In genomic region chr2:62194558-62195420, GRCh38 we compare ENCODE assay signal across 1 cellular context.
TF ChIP-seq lines count a peak whose summit lies in the region.

No MANE protein-coding gene starts in this region.

TF ChIP-seq in HepG2, 621 proteins besides CTCF, POLR2A, EP300 and RAD21 (continued from another document and continues in another):
- TF ChIP-seq UBTF (CRISPR knock-in tag; IDR thresholded peaks at IDR 0.05) (peak; percentile 38; the same call in 1 of the 2 replicates), ZSCAN30 (CRISPR knock-in tag; IDR thresholded peaks at IDR 0.05) (no peak), HDAC1 (CRISPR knock-in tag; IDR thresholded peaks at IDR 0.05) (peak; percentile 92), MXD1 (CRISPR knock-in tag; IDR thresholded peaks at IDR 0.05) (peak; percentile 68; the same call in 1 of the 2 replicates), KLF9 (CRISPR knock-in tag; IDR thresholded peaks at IDR 0.05; ENCODE audit: low read depth) (0 out of 2 replicates have a peak, but pooled peaks have one; percentile 50), E2F1 (CRISPR knock-in tag; IDR thresholded peaks at IDR 0.05) (no peak), ZNF225 (CRISPR knock-in tag; IDR thresholded peaks at IDR 0.05) (peak; percentile 17; the same call in 1 of the 2 replicates), ZSCAN12 (CRISPR knock-in tag; IDR thresholded peaks at IDR 0.05) (0 out of 2 replicates have a peak, but pooled peaks have one; percentile 36), SRSF4 (IDR thresholded peaks at IDR 0.05; ENCODE audit: low read depth, low read length, poor library complexity, severe bottlenecking) (no peak), GPBP1L1 (CRISPR knock-in tag; IDR thresholded peaks at IDR 0.05) (no peak), HIC2 (CRISPR knock-in tag; IDR thresholded peaks at IDR 0.05; ENCODE audit: low read depth) (no peak; the same call in 1 of the 2 replicates), ZFY (CRISPR knock-in tag; IDR thresholded peaks at IDR 0.05) (no peak), TGIF2 (CRISPR knock-in tag; IDR thresholded peaks at IDR 0.05) (peak; percentile 24; the same call in 1 of the 2 replicates), NCOA2 (CRISPR knock-in tag; IDR thresholded peaks at IDR 0.05) (peak; percentile 87), CENPBD1 (CRISPR knock-in tag; IDR thresholded peaks at IDR 0.05; ENCODE audit: borderline replicate concordance, low read depth) (no peak), ERF (CRISPR knock-in tag; IDR thresholded peaks at IDR 0.05) (peak; percentile 96), ZNF850 (CRISPR knock-in tag; conservative IDR thresholded peaks at IDR 0.05) (no peak), SMAD3 (CRISPR knock-in tag; IDR thresholded peaks at IDR 0.05) (peak; percentile 98), ONECUT2 (CRISPR knock-in tag; IDR thresholded peaks at IDR 0.05) (no peak), ZNF580 (CRISPR knock-in tag; IDR thresholded peaks at IDR 0.05; ENCODE audit: borderline replicate concordance, low read depth) (peak; percentile 94; the same call in 1 of the 2 replicates), AFF4 (CRISPR knock-in tag; IDR thresholded peaks at IDR 0.05) (no peak), SNRNP70 (IDR thresholded peaks at IDR 0.05; ENCODE audit: low read depth, low read length) (no peak), HNF1B (CRISPR knock-in tag; IDR thresholded peaks at IDR 0.05) (peak; percentile 71), SIN3B (IDR thresholded peaks at IDR 0.05; ENCODE audit: low read length) (no peak), KLF6 (CRISPR knock-in tag; IDR thresholded peaks at IDR 0.05) (peak; percentile 97), ETV5 (CRISPR knock-in tag; IDR thresholded peaks at IDR 0.05; ENCODE audit: borderline replicate concordance) (peak; percentile 56; the same call in 1 of the 2 replicates), ZNF883 (CRISPR knock-in tag; IDR thresholded peaks at IDR 0.05; ENCODE audit: not compliant biosample characterization) (no peak), ZFP90 (CRISPR knock-in tag; IDR thresholded peaks at IDR 0.05; ENCODE audit: borderline replicate concordance) (0 out of 2 replicates have a peak, but pooled peaks have one; percentile 15), DMTF1 (CRISPR knock-in tag; IDR thresholded peaks at IDR 0.05) (no peak), HDAC2 (CRISPR knock-in tag; IDR thresholded peaks at IDR 0.05) (peak; percentile 81), DBP (CRISPR knock-in tag; IDR thresholded peaks at IDR 0.05; ENCODE audit: not compliant biosample characterization) (no peak), FUBP1 (CRISPR knock-in tag; IDR thresholded peaks at IDR 0.05; ENCODE audit: borderline replicate concordance) (no peak), THYN1 (CRISPR knock-in tag; IDR thresholded peaks at IDR 0.05; ENCODE audit: borderline replicate concordance, low read depth) (no peak), ZNF121 (CRISPR knock-in tag; IDR thresholded peaks at IDR 0.05) (no peak), ZNF703 (CRISPR knock-in tag; IDR thresholded peaks at IDR 0.05; ENCODE audit: borderline replicate concordance) (no peak), ZNF264 (CRISPR knock-in tag; IDR thresholded peaks at IDR 0.05) (peak; percentile 59; the same call in 1 of the 2 replicates), NFE2L2 (IDR thresholded peaks at IDR 0.05; ENCODE audit: low read length) (no peak), GABPB1 (CRISPR knock-in tag; IDR thresholded peaks at IDR 0.05) (no peak), CREB1 (IDR thresholded peaks at IDR 0.05) (no peak), CREB1 (CRISPR knock-in tag; IDR thresholded peaks at IDR 0.05) (peak; percentile 39; the same call in 1 of the 2 replicates), MIXL1 (CRISPR knock-in tag; IDR thresholded peaks at IDR 0.05) (peak; percentile 84)
